ENCODE assay signal across 8 cellular contexts in the genomic region with DNA sequence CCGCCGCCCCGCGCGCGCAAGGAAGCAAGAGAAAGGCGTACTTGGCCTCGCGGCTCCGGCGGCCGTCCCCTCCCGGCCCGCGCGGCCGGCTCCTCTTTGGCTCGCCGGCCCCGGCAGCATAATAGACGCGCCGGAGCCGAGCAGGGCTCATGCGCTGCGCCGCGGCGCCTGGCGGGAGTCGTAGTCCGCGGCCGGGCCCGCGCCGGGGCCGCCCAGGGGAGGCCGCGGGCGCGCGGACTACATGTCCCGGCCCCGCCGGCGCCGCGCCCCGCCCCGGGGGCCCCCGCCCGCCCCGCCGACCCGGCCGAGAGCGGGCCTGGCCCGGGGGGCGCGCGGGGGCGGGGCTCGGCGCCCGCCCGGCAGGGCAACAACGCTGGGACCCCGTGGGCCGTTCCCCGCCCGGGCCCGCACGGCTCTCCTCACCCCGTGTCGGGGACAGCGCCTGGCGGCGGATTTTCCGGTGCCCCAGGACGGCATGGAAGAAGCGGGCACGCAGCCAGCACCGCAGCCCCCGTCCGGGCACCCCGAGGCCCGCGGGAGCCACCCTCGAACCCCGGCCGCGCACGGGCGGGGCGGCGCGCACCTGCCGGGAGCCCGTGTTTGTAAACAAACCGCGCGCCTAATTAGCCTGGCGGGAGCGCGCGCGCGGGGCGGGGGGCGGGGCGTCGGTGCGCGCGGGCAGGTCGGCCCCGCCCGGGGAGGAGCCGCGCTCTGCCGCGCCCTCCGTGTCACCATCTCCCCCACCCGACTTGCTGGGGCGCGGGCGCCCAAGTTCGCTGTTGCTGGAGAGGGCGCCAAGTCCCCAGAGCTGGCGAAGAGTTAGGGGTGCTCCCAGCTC. TPM values are rescaled to one million over a fixed set of nuclear protein-coding genes. Genes with fewer than 3 reads are reported as not detected.
DNase-seq lines count a peak whose midpoint lies in the region; ATAC-seq, FAIRE-seq and TF ChIP-seq lines count a peak whose summit lies in the region.

Gene BRD3 (minus strand): TSS at position 123 of the 838 bp plus-strand sequence. CDS start 14,549 bp downstream, outside the sequence.

- peak; percentile 59; the same call in 1 of the 2 replicates for TF ChIP-seq POLR2A in GM12892 (IDR thresholded peaks at IDR 0.05; ENCODE audit: low read depth, low read length)

- H3K27me3 ChIP-seq in right atrium auricular region: no peaks in the 10 kb centered on the region

- peak within 1 kb of the TSS; percentile 82 to 96 for H3K4me3 ChIP-seq in right atrium auricular region

- peak; percentile 89 for DNase-seq in GM12892 (ENCODE audit: insufficient read length)
- DNase-seq in NCI-H1417 (lab: John Stamatoyannopoulos, UW): peak; percentile 88 to 94 (median 93)
- peak; percentile 89 for DNase-seq in amniotic stem cell (lab: John Stamatoyannopoulos, UW)
- DNase-seq in right atrium auricular region (ENCODE audit: low spot score): peak; percentile 83
- DNase-seq in putamen (ENCODE audit: low spot score): peak; percentile 92
- DNase-seq in urothelium cell line (ENCODE audit: low spot score): peak; percentile 96

- ATAC-seq in HG02759 (IDR thresholded peaks at IDR 0.05; ENCODE audit: unreplicated experiment): peak; percentile 81

- peak within 1 kb of the TSS; percentile 92 for H3K27ac Mint-ChIP-seq in T-helper 1 cell treated with Interleukin-12 subunit alpha and Interleukin-12 subunit beta and Interleukin-4 antibody, amounts not matched to agents 30 μg/mL and 1 μg/mL, for 36 hours

- FAIRE-seq in GM12892 (lab: Jason Lieb, UNC) (peak; percentile 88), urothelium cell line (lab: Jason Lieb, UNC) (no peak)

- H3K36me3 ChIP-seq in right atrium auricular region: no peaks in the 10 kb centered on the region

- peaks cover 4% of the 10 kb centered on the region for H3K36me3 Mint-ChIP-seq in T-helper 1 cell treated with Interleukin-12 subunit alpha and Interleukin-12 subunit beta and Interleukin-4 antibody, amounts not matched to agents 30 μg/mL and 1 μg/mL, for 36 hours (ENCODE audit: low read depth)

- H3K9me3 ChIP-seq in right atrium auricular region: no peaks in the 10 kb centered on the region

- H3K9me3 Mint-ChIP-seq in T-helper 1 cell treated with Interleukin-12 subunit alpha and Interleukin-12 subunit beta and Interleukin-4 antibody, amounts not matched to agents 30 μg/mL and 1 μg/mL, for 36 hours: no peaks in the 10 kb centered on the region

- peaks cover 0 to 39% of the 10 kb centered on the region in 2 donors for H3K4me1 ChIP-seq in right atrium auricular region

- H3K4me3 Mint-ChIP-seq in T-helper 1 cell treated with Interleukin-12 subunit alpha and Interleukin-12 subunit beta and Interleukin-4 antibody, amounts not matched to agents 30 μg/mL and 1 μg/mL, for 36 hours: peak within 1 kb of the TSS; percentile 84

- peaks cover 21% of the 10 kb centered on the region for H3K27me3 Mint-ChIP-seq in T-helper 1 cell treated with Interleukin-12 subunit alpha and Interleukin-12 subunit beta and Interleukin-4 antibody, amounts not matched to agents 30 μg/mL and 1 μg/mL, for 36 hours (ENCODE audit: low read depth)

- TF ChIP-seq CTCF in right atrium auricular region (IDR thresholded peaks at IDR 0.05): no peak

- peak within 1 kb of the TSS; percentile 96 to 99 for H3K27ac ChIP-seq in right atrium auricular region

- peaks cover 23% of the 10 kb centered on the region for H3K4me1 Mint-ChIP-seq in T-helper 1 cell treated with Interleukin-12 subunit alpha and Interleukin-12 subunit beta and Interleukin-4 antibody, amounts not matched to agents 30 μg/mL and 1 μg/mL, for 36 hours (ENCODE audit: low read depth)

RNA-seq across cellular contexts. Expression of gene BRD3, which starts in this region (rescaled TPM):
- polyA plus RNA-seq in GM12892 (2012; ENCODE audit: missing spikeins): 5.2 TPM
- 10 to 100 TPM; 14.1 to 18.5 TPM for total RNA-seq in right atrium auricular region

Comparison
In these comparisons a context has a peak if more than half of its experiments do, and no peak if none do; other contexts are left out.
1. Peak in every context shown above with its lines: DNase-seq, ATAC-seq, H3K4me3 ChIP-seq and H3K27ac ChIP-seq.